ENCODE assay signal across 8 cellular contexts in the genomic region with DNA sequence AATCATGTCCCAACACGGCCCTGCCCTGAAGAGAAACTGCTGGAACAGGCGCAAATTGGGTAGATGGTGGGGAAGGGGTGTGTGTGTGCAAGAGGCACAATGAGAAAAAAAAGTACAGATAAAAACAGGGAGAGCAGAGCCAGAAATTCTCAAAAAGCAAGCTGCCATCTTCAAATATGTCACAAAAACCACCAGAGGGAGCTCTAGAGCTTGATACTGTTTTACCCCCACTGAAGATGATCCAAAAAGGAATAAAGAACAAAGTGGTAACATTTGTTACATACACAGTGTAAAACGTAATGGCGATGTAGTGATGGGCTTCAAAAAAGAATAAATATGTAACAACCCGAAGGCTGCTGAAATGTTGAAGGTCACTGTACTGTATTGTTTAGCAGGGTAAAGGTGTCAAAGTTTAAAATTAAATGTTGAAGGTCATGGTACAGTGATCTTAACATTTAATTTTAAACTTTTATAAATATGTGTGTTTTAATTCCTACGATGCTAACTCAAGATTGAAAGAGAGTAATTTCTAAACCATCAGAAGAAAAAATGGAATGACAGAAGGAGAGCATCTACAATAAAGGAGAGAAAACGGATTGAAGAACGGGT. TPM values are rescaled to one million over a fixed set of nuclear protein-coding genes. Genes with fewer than 3 reads are reported as not detected.
DNase-seq lines count a peak whose midpoint lies in the region; ATAC-seq, FAIRE-seq and TF ChIP-seq lines count a peak whose summit lies in the region.

No MANE protein-coding gene starts in this region.

- H3K9me3 Mint-ChIP-seq in naive B cell, result no peaks in the 10 kb centered on the region

- peaks cover 91% of the 10 kb centered on the region for H3K36me3 ChIP-seq in RWPE2 (ENCODE audit: low read depth)

- no peak overlapping the region for H3K4me3 ChIP-seq in RWPE2 (ENCODE audit: severe bottlenecking)

- peak; percentile 97 for TF ChIP-seq CTCF in RWPE2 (IDR thresholded peaks at IDR 0.05; ENCODE audit: poor library complexity, severe bottlenecking)

- POLR2A ChIA-PET in HEK293T (lab: Yijun Ruan, JAX), result interaction anchor here (0.6 kb wide), 1 partner anchor 351 kb away, joined by 3 read pairs; no protein-coding TSS in a partner anchor

- H3K27ac Mint-ChIP-seq in naive B cell, result peak overlapping the region in 4 of 6 donors; percentile 2 to 71 (median 44)

- no peak for FAIRE-seq in GM12891 (lab: Jason Lieb, UNC)

- H3K36me3 Mint-ChIP-seq in naive B cell, result peaks cover 17 to 20% of the 10 kb centered on the region in 2 donors

- no peaks in the 10 kb centered on the region for H3K9me3 ChIP-seq in RWPE2 (ENCODE audit: severe bottlenecking)

- no peaks in the 10 kb centered on the region for H3K27me3 Mint-ChIP-seq in naive B cell

- H3K4me3 Mint-ChIP-seq in naive B cell, result peak overlapping the region in 3 of 8 donors; percentile 7 to 26 (median 26)

- no peak for TF ChIP-seq POLR2A in GM12891 (IDR thresholded peaks at IDR 0.05; ENCODE audit: low read depth, low read length)

- ATAC-seq in RWPE2 (ENCODE audit: low read depth) (peak; percentile 57), naive B cell (ENCODE audit: low read depth in 2 of 2) (peak; percentile 57 to 74), HG02870 (IDR thresholded peaks at IDR 0.05; ENCODE audit: unreplicated experiment) (no peak)

- DNase-seq in NCI-H1436 (lab: John Stamatoyannopoulos, UW) (peak; percentile 21), NCI-H1436 treated with DMSO at 0.1 percent for 48 hours (lab: John Stamatoyannopoulos, UW) (no peak), HEK293T (ENCODE audit: extremely low spot score) (peak; percentile 53), RWPE2 (ENCODE audit: low spot score) (no peak), ecto neural progenitor cell (ENCODE audit: low spot score) (peak; percentile 34), naive B cell (peak; percentile 58), GM12891 (ENCODE audit: insufficient read length, low spot score) (no peak)

- no peaks in the 10 kb centered on the region for H3K27me3 ChIP-seq in RWPE2 (ENCODE audit: insufficient read depth, poor library complexity, severe bottlenecking)

- peaks cover 12% of the 10 kb centered on the region for H3K4me1 ChIP-seq in RWPE2 (ENCODE audit: insufficient read depth, poor library complexity, severe bottlenecking)

- no peak overlapping the region for H3K27ac ChIP-seq in RWPE2 (ENCODE audit: poor library complexity, severe bottlenecking)

- H3K4me1 Mint-ChIP-seq in naive B cell, result peaks cover 31 to 47% (median 34%) of the 10 kb centered on the region in 3 donors

- CTCF ChIA-PET in HEK293T (lab: Yijun Ruan, JAX), result interaction anchor here (0.6 to 2.0 kb wide), 12 partner anchors 9 to 380 kb away, joined by 3 to 21 read pairs (median 4); no protein-coding TSS in a partner anchor

TF ChIP-seq in HEK293T, 16 proteins besides CTCF, POLR2A, EP300 and RAD21:
- TF ChIP-seq HDGF (IDR thresholded peaks at IDR 0.05; ENCODE audit: borderline replicate concordance) (no peak), BHLHE40 (IDR thresholded peaks at IDR 0.05; ENCODE audit: borderline replicate concordance) (no peak), SP1 (IDR thresholded peaks at IDR 0.05) (no peak), LEF1 (IDR thresholded peaks at IDR 0.05; ENCODE audit: borderline replicate concordance) (no peak), SUZ12 (IDR thresholded peaks at IDR 0.05) (no peak), ELF4 (IDR thresholded peaks at IDR 0.05) (no peak), TARDBP (IDR thresholded peaks at IDR 0.05) (no peak), NFRKB (IDR thresholded peaks at IDR 0.05) (no peak), L3MBTL2 (conservative IDR thresholded peaks at IDR 0.05) (no peak), FOXK2 (IDR thresholded peaks at IDR 0.05) (no peak), FOXA1 (IDR thresholded peaks at IDR 0.05) (no peak), ARNT (IDR thresholded peaks at IDR 0.05) (no peak)
- TF ChIP-seq, protein P1, sequence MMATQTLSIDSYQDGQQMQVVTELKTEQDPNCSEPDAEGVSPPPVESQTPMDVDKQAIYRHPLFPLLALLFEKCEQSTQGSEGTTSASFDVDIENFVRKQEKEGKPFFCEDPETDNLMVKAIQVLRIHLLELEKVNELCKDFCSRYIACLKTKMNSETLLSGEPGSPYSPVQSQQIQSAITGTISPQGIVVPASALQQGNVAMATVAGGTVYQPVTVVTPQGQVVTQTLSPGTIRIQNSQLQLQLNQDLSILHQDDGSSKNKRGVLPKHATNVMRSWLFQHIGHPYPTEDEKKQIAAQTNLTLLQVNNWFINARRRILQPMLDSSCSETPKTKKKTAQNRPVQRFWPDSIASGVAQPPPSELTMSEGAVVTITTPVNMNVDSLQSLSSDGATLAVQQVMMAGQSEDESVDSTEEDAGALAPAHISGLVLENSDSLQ (IDR thresholded peaks at IDR 0.05), result no peak

TF ChIP-seq in GM12891, 5 proteins besides CTCF, POLR2A, EP300 and RAD21:
- TF ChIP-seq POU2F2 (IDR thresholded peaks at IDR 0.05; ENCODE audit: low read depth, low read length) (no peak), TAF1 (IDR thresholded peaks at IDR 0.05; ENCODE audit: low read depth, low read length) (no peak), POLR2AphosphoS5 (IDR thresholded peaks at IDR 0.05; ENCODE audit: low read depth, low read length) (no peak), SPI1 (IDR thresholded peaks at IDR 0.05; ENCODE audit: low read depth, low read length) (no peak), PAX5 (IDR thresholded peaks at IDR 0.05; ENCODE audit: insufficient read depth, low read length, severe bottlenecking) (no peak)

RNA-seq across cellular contexts. Expression of gene SNRPA1, which starts 6.0 kb away (rescaled TPM):
- polyA plus RNA-seq in naive B cell (ENCODE audit: low read depth in 6 of 6), result 10 to 100 TPM; 60.4 to 74.7 (median 66.6) TPM
- polyA plus RNA-seq in GM12891 (2012; ENCODE audit: low read depth, missing spikeins), result 93.7 TPM

RNA-seq across cellular contexts. Expression of gene SELENOS, which starts 11.7 kb away (rescaled TPM):
- 10 to 100 TPM; 25.7 to 49.7 (median 40.0) TPM for polyA plus RNA-seq in naive B cell (ENCODE audit: low read depth in 6 of 6)
- polyA plus RNA-seq in GM12891 (2012; ENCODE audit: low read depth, missing spikeins), result 18.3 TPM

RNA-seq across cellular contexts. Expression of gene CHSY1, which starts 37.2 kb away (rescaled TPM):
- polyA plus RNA-seq in naive B cell (ENCODE audit: low read depth in 6 of 6), result 1 to 10 TPM; 2.0 to 3.7 (median 2.5) TPM
- 5.6 TPM for polyA plus RNA-seq in GM12891 (2012; ENCODE audit: low read depth, missing spikeins)

Comparison
In these comparisons a context has a peak if more than half of its experiments do, and no peak if none do; other contexts are left out.
1. DNase-seq: peak in NCI-H1436 (single experiment), HEK293T (single experiment), ecto neural progenitor cell (single experiment) and naive B cell (single experiment); none in NCI-H1436 treated with DMSO at 0.1 percent for 48 hours (single experiment), RWPE2 (single experiment) and GM12891 (single experiment).